26 cellular contexts compared by ENCODE assay signal in the genomic region with DNA sequence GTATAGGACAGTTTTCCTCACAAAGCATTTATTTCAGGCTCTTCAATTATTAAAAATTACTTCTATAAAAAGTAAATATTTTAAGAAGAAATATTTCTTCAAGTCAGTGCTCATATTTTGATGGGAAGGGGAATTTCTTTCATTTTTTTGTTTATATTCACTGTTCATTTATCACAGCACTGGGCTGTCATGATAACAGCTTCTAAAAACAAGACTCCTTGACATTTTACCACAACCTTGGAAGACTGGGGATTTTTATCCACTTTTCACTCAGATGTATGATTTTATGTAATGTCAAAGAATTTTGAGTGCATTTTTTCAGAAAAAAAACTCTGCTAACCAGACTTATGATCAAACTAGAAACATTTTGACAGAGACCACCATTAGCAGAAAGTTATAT.
DNase-seq lines count a peak whose midpoint lies in the region; ATAC-seq, FAIRE-seq and TF ChIP-seq lines count a peak whose summit lies in the region.
"Had no signal": no experiment of that assay in that cellular context is flagged by ENCODE, and none has a peak within 500 bp of the region (broad histone marks: within the 10 kb centered on the region; RNA-seq: fewer than 3 reads in every experiment).

No MANE protein-coding gene starts in this region.

- no peak for TF ChIP-seq POLR2A in HCT116 (IDR thresholded peaks at IDR 0.05; ENCODE audit: borderline replicate concordance, extremely low read depth, insufficient read depth, insufficient read length)

- DNase-seq in HCT116 (ENCODE audit: low read depth, low spot score) (no peak), chondrocyte (ENCODE audit: low spot score) (no peak), osteocyte (ENCODE audit: extremely low spot score, unreplicated experiment) (no peak), GF-D8 (lab: John Stamatoyannopoulos, UW) (no peak), frontal cortex (ENCODE audit: low spot score in 2 of 2) (no peak)
- DNase-seq: AML-193; C1 segment of cervical spinal cord; CD8-positive, alpha-beta T cell; DND-41; Kasumi-1; MG63; NCI-H1048; NCI-H1417 treated with DMSO at 0.1 percent for 48 hours; NCI-H187 treated with DMSO at 0.1 percent for 48 hours; NCI-H2227 treated with DMSO at 0.1 percent for 48 hours; NCI-H510A treated with DMSO at 0.1 percent for 48 hours; NCI-H748 treated with DMSO at 0.1 percent for 48 hours; NK-92 treated with Interleukin-12 subunit alpha and Interleukin-12 subunit beta, amount 100 ng/mL, for 24 hours had no signal

- H3K27ac Mint-ChIP-seq in chondrocyte (ENCODE audit: unreplicated experiment) (peak overlapping the region; percentile 29), osteocyte (ENCODE audit: unreplicated experiment) (peak overlapping the region; percentile 38)
- H3K27ac Mint-ChIP-seq: CD8-positive, alpha-beta T cell; IgD-negative memory B cell had no signal

- POLR2A ChIA-PET in HCT116 (lab: Charles Lee) = interaction anchor here (1.3 to 1.6 kb wide), 4 partner anchors 11 to 117 kb away, joined by 3 to 6 read pairs (median 4); no protein-coding TSS in a partner anchor

- no peaks in the 10 kb centered on the region for H3K36me3 ChIP-seq in HCT116 (ENCODE audit: control insufficient read depth in 1 of 2, insufficient read depth in 2 of 2, low read length in 2 of 2)
- H3K36me3 ChIP-seq: MG63, SJSA1 had no signal

- H3K27me3 ChIP-seq in HCT116 (ENCODE audit: insufficient read depth, low read length) = no peaks in the 10 kb centered on the region
- H3K27me3 ChIP-seq: MG63, SJSA1 had no signal

- H3K4me3 ChIP-seq in HCT116 (replicated peaks in 1 of 2; ENCODE audit: low read depth in 1 of 2, low read length in 2 of 2) = no peak overlapping the region
- H3K4me3 ChIP-seq: MG63, SJSA1 had no signal

- ATAC-seq in HCT116 = no peak
- no peak for ATAC-seq in GM21390 (IDR thresholded peaks at IDR 0.05; ENCODE audit: unreplicated experiment)
- ATAC-seq: CD8-positive, alpha-beta T cell; Right ventricle myocardium inferior had no signal

- CTCF ChIA-PET in HCT116 (lab: Charles Lee) = no interaction called here

- no peak for TF ChIP-seq RAD21 in HCT116 (IDR thresholded peaks at IDR 0.05; ENCODE audit: low read depth)

- H3K9me3 ChIP-seq in HCT116 (ENCODE audit: control insufficient read depth in 1 of 2, insufficient read depth in 1 of 2, low read depth in 1 of 2, low read length in 2 of 2) = no peaks in the 10 kb centered on the region
- H3K9me3 ChIP-seq: MG63, SJSA1 had no signal

- no TSS peak for BruUV-seq in HCT116 (replicated peaks; lab: Mats Ljungman, UMichigan)

- intact Hi-C loops in HCT116 (cut with micrococcal nuclease) = no loop called here

- H3K9me3 Mint-ChIP-seq in chondrocyte (ENCODE audit: low read depth) (no peaks in the 10 kb centered on the region), osteocyte (ENCODE audit: unreplicated experiment) (no peaks in the 10 kb centered on the region)
- H3K9me3 Mint-ChIP-seq: CD8-positive, alpha-beta T cell; IgD-negative memory B cell had no signal

- FAIRE-seq in TTC549 (lab: Jason Lieb, UNC) (peak; percentile 5), frontal cortex (lab: Jason Lieb, UNC) (no peak)
- FAIRE-seq: GM12892, GM18507, GM19239 had no signal

- no peaks in the 10 kb centered on the region for H4K20me1 ChIP-seq in HCT116 (ENCODE audit: insufficient read depth)

- no peak overlapping the region for H3K4me2 ChIP-seq in HCT116 (ENCODE audit: low read length)

- H3K9me2 ChIP-seq in HCT116 (ENCODE audit: insufficient read depth) = no peaks in the 10 kb centered on the region

- H3K36me3 Mint-ChIP-seq in chondrocyte (ENCODE audit: low read depth) (no peaks in the 10 kb centered on the region), osteocyte (ENCODE audit: unreplicated experiment) (no peaks in the 10 kb centered on the region)
- H3K36me3 Mint-ChIP-seq: CD8-positive, alpha-beta T cell; IgD-negative memory B cell had no signal

- H3K79me2 ChIP-seq in HCT116 (ENCODE audit: insufficient read depth, low read length) = no peaks in the 10 kb centered on the region

- peak overlapping the region; percentile 99 for H3K27ac ChIP-seq in HCT116 (ENCODE audit: low read depth, low read length)
- H3K27ac ChIP-seq: SJSA1 had no signal

- H3K27me3 Mint-ChIP-seq in chondrocyte (ENCODE audit: low read depth) (no peaks in the 10 kb centered on the region), osteocyte (ENCODE audit: unreplicated experiment) (peaks cover 16% of the 10 kb centered on the region)

- H3K9ac ChIP-seq in HCT116 (ENCODE audit: low read length) = 0 out of 2 replicates have a peak overlapping the region, but pooled peaks have one; percentile 25

- peaks cover 51 to 74% of the 10 kb centered on the region in 2 experiments for H3K4me1 ChIP-seq in HCT116 (ENCODE audit: control insufficient read depth in 1 of 2, insufficient read depth in 2 of 2, low read length in 2 of 2)

- TF ChIP-seq CTCF in HCT116 (IDR thresholded peaks at IDR 0.05 in 2 of 3, conservative IDR thresholded peaks at IDR 0.05 in 1 of 3; ENCODE audit: borderline replicate concordance in 1 of 3, insufficient read depth in 1 of 3, low read depth in 2 of 3, low read length in 2 of 3) (no peak), chondrocyte (IDR thresholded peaks at IDR 0.05) (no peak), osteocyte (IDR thresholded peaks at IDR 0.05) (no peak)

- no peak overlapping the region for H3K4me3 Mint-ChIP-seq in chondrocyte (ENCODE audit: unreplicated experiment)
- H3K4me3 Mint-ChIP-seq in osteocyte (ENCODE audit: unreplicated experiment) = no peak overlapping the region
- H3K4me3 Mint-ChIP-seq: CD8-positive, alpha-beta T cell; IgD-negative memory B cell had no signal

- H2AFZ ChIP-seq in HCT116 (ENCODE audit: low read depth, low read length, poor library complexity, severe bottlenecking) = no peak overlapping the region

- RAD21 ChIA-PET in HCT116 (lab: Charles Lee; ENCODE audit: low non-redundant PET in 1 of 2, low total read pairs in 2 of 2, uncharacterized antibody in 2 of 2, unreplicated experiment in 2 of 2) = no interaction called here

- peaks cover 38% of the 10 kb centered on the region for H3K4me1 Mint-ChIP-seq in chondrocyte (ENCODE audit: low read depth)
- H3K4me1 Mint-ChIP-seq in osteocyte (ENCODE audit: unreplicated experiment) = peaks cover 37% of the 10 kb centered on the region

TF ChIP-seq in HCT116, 20 proteins besides CTCF, POLR2A, EP300 and RAD21:
- TF ChIP-seq YY1 (IDR thresholded peaks at IDR 0.05; ENCODE audit: extremely low read depth, insufficient replicate concordance, low read depth, low read length) = no peak
